In genomic region chr14:64539186-64539552, GRCh38 we compare ENCODE assay signal across 6 cellular contexts. TPM values are rescaled to one million over a fixed set of nuclear protein-coding genes. Genes with fewer than 3 reads are reported as not detected.
DNase-seq lines count a peak whose midpoint lies in the region; ATAC-seq and TF ChIP-seq lines count a peak whose summit lies in the region.

No MANE protein-coding gene starts in this region.

- H3K4me3 ChIP-seq in GM12864 (ENCODE audit: low read depth, low read length): peak overlapping the region; percentile 81
- peak overlapping the region; percentile 83 for H3K4me3 ChIP-seq in adipocyte (ENCODE audit: low read length)

- H3K27me3 ChIP-seq in adipocyte (replicated peaks; ENCODE audit: control insufficient read depth, insufficient read depth, low read length): no peaks in the 10 kb centered on the region

- H3K27ac Mint-ChIP-seq in natural killer cell treated with Interleukin-12 subunit alpha and Interleukin-12 subunit beta and Interleukin-15 and Interleukin-18, amount 100 ng/mL, for 72 hours: peak overlapping the region; percentile 87 to 92

- peak overlapping the region; percentile 100 for H3K4me3 Mint-ChIP-seq in natural killer cell treated with Interleukin-12 subunit alpha and Interleukin-12 subunit beta and Interleukin-15 and Interleukin-18, amount 100 ng/mL, for 72 hours

- peaks cover 30 to 41% of the 10 kb centered on the region in 2 donors for H3K4me1 Mint-ChIP-seq in natural killer cell treated with Interleukin-12 subunit alpha and Interleukin-12 subunit beta and Interleukin-15 and Interleukin-18, amount 100 ng/mL, for 72 hours (ENCODE audit: low read depth in 2 of 2)

- peak overlapping the region; percentile 68 for H3K9ac ChIP-seq in adipocyte (ENCODE audit: low read length)

- peaks cover 35% of the 10 kb centered on the region for H3K4me1 ChIP-seq in adipocyte (ENCODE audit: control insufficient read depth, insufficient read depth, low read length)

- TF ChIP-seq CTCF in GM12864 (IDR thresholded peaks at IDR 0.05; ENCODE audit: low read depth, low read length, missing control alignments): no peak

- no peak for ATAC-seq in natural killer cell treated with Interleukin-12 subunit alpha and Interleukin-12 subunit beta and Interleukin-15 and Interleukin-18, amount 100 ng/mL, for 72 hours
- no peak for ATAC-seq in HG02840 (IDR thresholded peaks at IDR 0.05; ENCODE audit: low FRiP score, unreplicated experiment)
- ATAC-seq in HG02885 (IDR thresholded peaks at IDR 0.05; ENCODE audit: poor library complexity, unreplicated experiment): no peak

- H3K9me3 Mint-ChIP-seq in natural killer cell treated with Interleukin-12 subunit alpha and Interleukin-12 subunit beta and Interleukin-15 and Interleukin-18, amount 100 ng/mL, for 72 hours: no peaks in the 10 kb centered on the region

- H3K36me3 ChIP-seq in adipocyte (ENCODE audit: control insufficient read depth, insufficient read depth, low read length, severe bottlenecking): no peaks in the 10 kb centered on the region

- H3K9me3 ChIP-seq in adipocyte (ENCODE audit: control insufficient read depth, low read length): peaks cover 10% of the 10 kb centered on the region

- DNase-seq in GM12864 (ENCODE audit: low read depth) (no peak), adipocyte (ENCODE audit: low read depth) (no peak), Kasumi-1 (lab: John Stamatoyannopoulos, UW) (no peak)
- DNase-seq in natural killer cell treated with Interleukin-12 subunit alpha and Interleukin-12 subunit beta and Interleukin-15 and Interleukin-18, amount 100 ng/mL, for 72 hours (ENCODE audit: low spot score): no peak

- peaks cover 13 to 14% of the 10 kb centered on the region in 2 donors for H3K27me3 Mint-ChIP-seq in natural killer cell treated with Interleukin-12 subunit alpha and Interleukin-12 subunit beta and Interleukin-15 and Interleukin-18, amount 100 ng/mL, for 72 hours

- peaks cover 6% of the 10 kb centered on the region for H3K36me3 Mint-ChIP-seq in natural killer cell treated with Interleukin-12 subunit alpha and Interleukin-12 subunit beta and Interleukin-15 and Interleukin-18, amount 100 ng/mL, for 72 hours

RNA-seq across cellular contexts. Expression of gene HSPA2, which starts 1.4 kb away (rescaled TPM):
- 10 to 100 TPM in 1 of 2 donors, 1 to 10 TPM in 1; 5.7 to 12.5 TPM for total RNA-seq in natural killer cell treated with Interleukin-12 subunit alpha and Interleukin-12 subunit beta and Interleukin-15 and Interleukin-18, amount 100 ng/mL, for 72 hours

RNA-seq across cellular contexts. Expression of gene PPP1R36, which starts 10.6 kb away (rescaled TPM):
- total RNA-seq in natural killer cell treated with Interleukin-12 subunit alpha and Interleukin-12 subunit beta and Interleukin-15 and Interleukin-18, amount 100 ng/mL, for 72 hours: under 1 TPM in 1 of 2 donors, not detected in 1; 0.17 TPM

RNA-seq across cellular contexts. Expression of gene ZBTB1, which starts 34.6 kb away (rescaled TPM):
- total RNA-seq in natural killer cell treated with Interleukin-12 subunit alpha and Interleukin-12 subunit beta and Interleukin-15 and Interleukin-18, amount 100 ng/mL, for 72 hours: 10 to 100 TPM; 42.5 to 46.8 TPM

RNA-seq across cellular contexts. Expression of gene ZBTB25, which starts 35.5 kb away (rescaled TPM):
- 10 to 100 TPM; 15.2 to 21.4 TPM for total RNA-seq in natural killer cell treated with Interleukin-12 subunit alpha and Interleukin-12 subunit beta and Interleukin-15 and Interleukin-18, amount 100 ng/mL, for 72 hours
